ENCODE assay signal across 14 cellular contexts in genomic region chr18:62452280-62452824, GRCh38.
DNase-seq lines count a peak whose midpoint lies in the region; ATAC-seq, FAIRE-seq and TF ChIP-seq lines count a peak whose summit lies in the region.
"Had no signal": no experiment of that assay in that cellular context is flagged by ENCODE, and none has a peak within 500 bp of the region (broad histone marks: within the 10 kb centered on the region; RNA-seq: fewer than 3 reads in every experiment).

No MANE protein-coding gene starts in this region.

- H3K4ac ChIP-seq in trophoblast cell (ENCODE audit: low read depth, low read length), result no peak overlapping the region

- no peak for TF ChIP-seq CTCF in GM23338 (conservative IDR thresholded peaks at IDR 0.05; ENCODE audit: low read depth in 2 of 2)
- TF ChIP-seq CTCF in bronchial epithelial cell (IDR thresholded peaks at IDR 0.05; ENCODE audit: insufficient read depth, low read length, severe bottlenecking), result no peak
- TF ChIP-seq CTCF in CD8-positive, alpha-beta T cell (IDR thresholded peaks at IDR 0.05), result no peak

- peaks cover 5% of the 10 kb centered on the region for H3K27me3 Mint-ChIP-seq in GM23338 (ENCODE audit: insufficient read depth, low read depth, poor library complexity)
- peaks cover 22% of the 10 kb centered on the region for H3K27me3 Mint-ChIP-seq in CD8-positive, alpha-beta T cell (ENCODE audit: low read depth)

- H4K12ac ChIP-seq in trophoblast cell (ENCODE audit: low read depth, low read length), result no peak overlapping the region

- H3K4me1 ChIP-seq in GM23338 (ENCODE audit: insufficient read depth), result peaks cover 20% of the 10 kb centered on the region
- H3K4me1 ChIP-seq in trophoblast cell (ENCODE audit: control insufficient read depth in 1 of 2, insufficient read depth in 2 of 2, low read length in 2 of 2), result no peaks in the 10 kb centered on the region
- no peaks in the 10 kb centered on the region for H3K4me1 ChIP-seq in CD8-positive, alpha-beta T cell (ENCODE audit: insufficient read depth, low read length)

- H3K36me3 ChIP-seq in GM23338 (ENCODE audit: insufficient read depth), result no peaks in the 10 kb centered on the region
- no peaks in the 10 kb centered on the region for H3K36me3 ChIP-seq in bronchial epithelial cell (ENCODE audit: control insufficient read depth, insufficient read depth, low read length)
- H3K36me3 ChIP-seq in trophoblast cell (ENCODE audit: control insufficient read depth in 1 of 2, insufficient read depth in 2 of 2, low read length in 2 of 2), result peaks cover 0 to 2% of the 10 kb centered on the region in 2 experiments
- H3K36me3 ChIP-seq in CD8-positive, alpha-beta T cell (ENCODE audit: insufficient read depth, low read length), result no peaks in the 10 kb centered on the region
- H3K36me3 ChIP-seq: SJSA1 had no signal

- H2AFZ ChIP-seq in GM23338 (peak overlapping the region; percentile 76; the same call in 1 of the 2 replicates), trophoblast cell (ENCODE audit: insufficient read depth, low read length, poor library complexity) (no peak overlapping the region)

- ATAC-seq in GM23338, result no peak
- no peak for ATAC-seq in CD8-positive, alpha-beta T cell

- H2BK120ac ChIP-seq in trophoblast cell (ENCODE audit: insufficient read depth, low read length, poor library complexity), result no peak overlapping the region

- no peaks in the 10 kb centered on the region for H3K79me1 ChIP-seq in trophoblast cell (ENCODE audit: low read length)

- peaks cover 19% of the 10 kb centered on the region for H3K4me1 Mint-ChIP-seq in GM23338
- H3K4me1 Mint-ChIP-seq in CD8-positive, alpha-beta T cell (ENCODE audit: low read depth), result no peaks in the 10 kb centered on the region

- no peak overlapping the region for H3K14ac ChIP-seq in trophoblast cell (ENCODE audit: low read length)

- H2AK5ac ChIP-seq in trophoblast cell (ENCODE audit: low read length), result no peak overlapping the region

- FAIRE-seq in bronchial epithelial cell (lab: Jason Lieb, UNC), result peak; percentile 7
- FAIRE-seq: endometrium had no signal

- H4K91ac ChIP-seq in trophoblast cell (ENCODE audit: low read depth, low read length), result no peak overlapping the region

- H3K4me3 ChIP-seq in GM23338 (no peak overlapping the region), bronchial epithelial cell (ENCODE audit: low read depth, low read length) (no peak overlapping the region), trophoblast cell (ENCODE audit: low read depth, low read length) (no peak overlapping the region)
- H3K4me3 ChIP-seq in CD8-positive, alpha-beta T cell (ENCODE audit: low read depth, low read length), result no peak overlapping the region
- H3K4me3 ChIP-seq: SJSA1 had no signal

- no peaks in the 10 kb centered on the region for H3K27me3 ChIP-seq in GM23338 (ENCODE audit: insufficient read depth)
- peaks cover 3% of the 10 kb centered on the region for H3K27me3 ChIP-seq in bronchial epithelial cell (ENCODE audit: control insufficient read depth, insufficient read depth, low read length)
- H3K27me3 ChIP-seq in trophoblast cell (ENCODE audit: insufficient read depth, low read length), result no peaks in the 10 kb centered on the region
- H3K27me3 ChIP-seq in CD8-positive, alpha-beta T cell (ENCODE audit: insufficient read depth, low read length), result no peaks in the 10 kb centered on the region
- H3K27me3 ChIP-seq: SJSA1 had no signal

- no peak overlapping the region for H3K23ac ChIP-seq in trophoblast cell (ENCODE audit: low read length)

- no peak overlapping the region for H3K9ac ChIP-seq in trophoblast cell (ENCODE audit: low read length)

- POLR2A ChIA-PET in CD8-positive, alpha-beta T cell (lab: Charles Lee), result no interaction called here

- CTCF ChIA-PET in CD8-positive, alpha-beta T cell (lab: Charles Lee), result no interaction called here

- H4K8ac ChIP-seq in trophoblast cell (ENCODE audit: low read depth, low read length), result no peak overlapping the region

- no peaks in the 10 kb centered on the region for H3F3A ChIP-seq in GM23338 (replicated peaks; ENCODE audit: low read depth)

- H3K79me2 ChIP-seq in GM23338 (replicated peaks; ENCODE audit: insufficient read depth) (no peaks in the 10 kb centered on the region), trophoblast cell (ENCODE audit: control insufficient read depth, insufficient read depth, low read length, poor library complexity) (no peaks in the 10 kb centered on the region)

- no peak overlapping the region for H2BK12ac ChIP-seq in trophoblast cell (ENCODE audit: low read length)

- H3K27ac ChIP-seq in GM23338 (ENCODE audit: low read depth) (no peak overlapping the region), trophoblast cell (ENCODE audit: low read depth, low read length) (no peak overlapping the region)
- no peak overlapping the region for H3K27ac ChIP-seq in CD8-positive, alpha-beta T cell (ENCODE audit: low read depth, low read length)
- H3K27ac ChIP-seq: SJSA1 had no signal

- intact Hi-C loops in CD8-positive, alpha-beta T cell (cut with DNase I, micrococcal nuclease), result no loop called here

- no peak overlapping the region for H3K27ac Mint-ChIP-seq in GM23338
- H3K27ac Mint-ChIP-seq in CD8-positive, alpha-beta T cell, result no peak overlapping the region

- no peaks in the 10 kb centered on the region for H3K9me3 Mint-ChIP-seq in GM23338
- no peaks in the 10 kb centered on the region for H3K9me3 Mint-ChIP-seq in CD8-positive, alpha-beta T cell

- WGBS in trophoblast cell (ENCODE audit: extremely low coverage, insufficient coverage, insufficient read length), result no CpG with 5 or more reads among the region's 5 CpGs

- H3K4me2 ChIP-seq in GM23338 (no peak overlapping the region), trophoblast cell (ENCODE audit: low read length) (no peak overlapping the region)

- H4K20me1 ChIP-seq in GM23338 (replicated peaks; ENCODE audit: insufficient read depth), result no peaks in the 10 kb centered on the region

- no peak overlapping the region for H3K4me3 Mint-ChIP-seq in GM23338
- H3K4me3 Mint-ChIP-seq in CD8-positive, alpha-beta T cell, result no peak overlapping the region

- H3K18ac ChIP-seq in trophoblast cell (ENCODE audit: low read length), result no peak overlapping the region

- no peak for DNase-seq in GM23338 (ENCODE audit: low spot score)
- peak; percentile 46 for DNase-seq in NCI-H226
- peak; percentile 83 for DNase-seq in bronchial epithelial cell (ENCODE audit: low read depth)
- peak; percentile 35 to 65 for DNase-seq in trophoblast cell
- no peak for DNase-seq in DMS114 treated with DMSO at 0.1 percent for 48 hours (lab: John Stamatoyannopoulos, UW; ENCODE audit: unreplicated experiment)
- DNase-seq in hippocampal formation (lab: John Stamatoyannopoulos, UW), result no peak
- no peak for DNase-seq in CD8-positive, alpha-beta T cell
- DNase-seq: activated CD8-positive, alpha-beta memory T cell treated with anti-CD3 and anti-CD28 coated beads for 24 hours; H7; islet precursor cell; NCI-H2029 treated with DMSO at 0.1 percent for 48 hours; posterior cingulate gyrus had no signal

- H3K36me3 Mint-ChIP-seq in GM23338 (ENCODE audit: low read depth), result no peaks in the 10 kb centered on the region
- no peaks in the 10 kb centered on the region for H3K36me3 Mint-ChIP-seq in CD8-positive, alpha-beta T cell

- H2BK5ac ChIP-seq in trophoblast cell (ENCODE audit: low read depth, low read length, poor library complexity), result no peak overlapping the region

- H3K9me2 ChIP-seq in GM23338 (ENCODE audit: insufficient read depth), result no peaks in the 10 kb centered on the region

- H3K9me3 ChIP-seq in trophoblast cell (ENCODE audit: insufficient read depth, low read depth, low read length), result peaks cover 2% of the 10 kb centered on the region
- no peaks in the 10 kb centered on the region for H3K9me3 ChIP-seq in CD8-positive, alpha-beta T cell (ENCODE audit: low read length)
- H3K9me3 ChIP-seq: SJSA1 had no signal

Comparison
In these comparisons a context has a peak if more than half of its experiments do, and no peak if none do; other contexts are left out.
1. DNase-seq: peak in NCI-H226 (single experiment), bronchial epithelial cell (single experiment) and trophoblast cell (2 of 2); none in GM23338 (single experiment), DMS114 treated with DMSO at 0.1 percent for 48 hours (single experiment), hippocampal formation (0 of 2) and CD8-positive, alpha-beta T cell (0 of 7).